1 cellular context compared by ENCODE assay signal in the genomic region with DNA sequence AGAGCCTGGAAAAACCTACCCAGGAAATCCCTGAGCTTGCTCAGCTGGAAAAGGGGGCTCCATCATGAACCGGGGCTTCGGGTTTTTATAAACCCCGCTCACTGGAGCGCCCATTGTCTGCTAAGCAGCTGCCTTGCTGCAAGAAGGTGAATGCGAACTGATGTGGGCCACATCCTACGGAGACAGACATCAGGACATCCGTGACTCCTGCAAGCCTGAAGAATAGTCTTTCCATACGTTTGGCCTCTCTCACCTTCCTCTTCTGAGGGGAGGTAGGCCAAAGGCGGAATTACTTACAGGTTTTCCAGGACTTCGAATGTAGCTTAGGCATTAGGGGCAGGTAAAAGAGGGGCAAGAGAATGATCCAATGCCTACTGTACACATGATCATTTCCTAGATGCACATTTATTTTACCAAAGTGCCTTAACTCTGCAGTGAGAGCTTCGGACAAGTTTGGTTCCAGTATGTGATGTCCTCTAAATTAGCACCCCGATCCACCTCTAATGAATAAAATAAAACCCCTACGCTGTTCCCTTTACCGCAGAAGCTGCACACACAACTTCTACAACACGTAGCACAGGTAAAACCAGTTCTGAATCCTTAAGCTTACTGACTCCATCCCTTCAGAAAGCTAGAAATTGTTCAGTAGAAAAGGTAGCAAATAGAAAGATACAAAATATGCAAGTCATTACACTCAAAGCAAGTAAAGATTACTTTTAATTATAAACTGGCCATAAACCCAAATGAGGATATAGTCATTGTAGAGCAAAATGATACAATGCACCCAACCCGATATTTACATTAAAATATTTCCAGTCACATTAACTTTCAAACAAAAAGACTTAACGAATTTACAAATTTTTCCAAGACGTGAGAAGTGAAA.
TF ChIP-seq lines count a peak whose summit lies in the region.

No MANE protein-coding gene starts in this region.

TF ChIP-seq in endothelial cell of umbilical vein, 7 proteins besides CTCF, POLR2A, EP300 and RAD21 (continued from another document):
- TF ChIP-seq EZH2 (IDR thresholded peaks at IDR 0.05; ENCODE audit: borderline replicate concordance, low read depth, low read length, severe bottlenecking) (no peak), POLR2AphosphoS5 (IDR thresholded peaks at IDR 0.05; ENCODE audit: insufficient read depth, low read depth, low read length) (no peak)
- TF ChIP-seq, protein P1, sequence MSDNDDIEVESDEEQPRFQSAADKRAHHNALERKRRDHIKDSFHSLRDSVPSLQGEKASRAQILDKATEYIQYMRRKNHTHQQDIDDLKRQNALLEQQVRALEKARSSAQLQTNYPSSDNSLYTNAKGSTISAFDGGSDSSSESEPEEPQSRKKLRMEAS (IDR thresholded peaks at IDR 0.05; ENCODE audit: insufficient read depth, insufficient read length): no peak
